In genomic region chr12:127411141-127411915, GRCh38 we compare ENCODE assay signal across 24 cellular contexts.
"Had no signal": no experiment of that assay in that cellular context is flagged by ENCODE, and none has a peak within 500 bp of the region (broad histone marks: within the 10 kb centered on the region; RNA-seq: fewer than 3 reads in every experiment).

No MANE protein-coding gene starts in this region.

- H3K27ac ChIP-seq: left lung, lower lobe of right lung, pancreas, prostate gland, suprapubic skin, tibial nerve had no signal

- H3K4me1 ChIP-seq: left lung, lower lobe of right lung, pancreas, prostate gland, suprapubic skin, tibial nerve had no signal

- DNase-seq: activated CD4-positive, alpha-beta memory T cell treated with anti-CD3 and anti-CD28 coated beads, Interleukin-2, amount 10 ng/mL, durations not matched to agents 7 days and 5 days; activated CD4-positive, alpha-beta T cell treated with anti-CD3 and anti-CD28 coated beads for 1 hour; activated CD4-positive, alpha-beta T cell treated with anti-CD3 and anti-CD28 coated beads, Interleukin-2, amount 10 ng/mL, durations not matched to agents 7 days and 5 days; activated CD8-positive, alpha-beta memory T cell treated with anti-CD3 and anti-CD28 coated beads, Interleukin-2, amount 50 U/mL, for 48 hours; activated gamma-delta T cell; activated naive CD4-positive, alpha-beta T cell treated with anti-CD3 and anti-CD28 coated beads, Interleukin-2, amount 50 U/mL, for 16 hours; activated T-cell treated with anti-CD3 and anti-CD28 coated beads, Interleukin-2, amount 50 U/mL, for 24 hours; amygdala; central memory CD4-positive, alpha-beta T cell; endodermal cell; foreskin melanocyte; left lung; lower lobe of right lung; mucosa of descending colon; pancreas; retina; stimulated activated CD4-positive, alpha-beta T cell treated with anti-CD3 and anti-CD28 coated beads, Interleukin-15, amount 100 ng/mL, for 24 hours; stimulated activated CD4-positive, alpha-beta T cell treated with anti-CD3 and anti-CD28 coated beads, Interleukin-2, amount 100 ng/mL, for 24 hours; stimulated activated naive CD4-positive, alpha-beta T cell; T-helper 9 cell had no signal

- H3K9me3 ChIP-seq: left lung, lower lobe of right lung, mucosa of descending colon, pancreas, prostate gland, suprapubic skin, tibial nerve had no signal

- H3K4me3 ChIP-seq: left lung, lower lobe of right lung, mucosa of descending colon, pancreas, prostate gland, suprapubic skin, tibial nerve had no signal

- ATAC-seq: esophagus mucosa, left lung, lower lobe of right lung, mucosa of descending colon, pancreas had no signal

- H3K27me3 ChIP-seq: left lung, pancreas, suprapubic skin, tibial nerve had no signal

- H3K36me3 ChIP-seq: left lung, lower lobe of right lung, pancreas, prostate gland, suprapubic skin, tibial nerve had no signal
